In the genomic region with DNA sequence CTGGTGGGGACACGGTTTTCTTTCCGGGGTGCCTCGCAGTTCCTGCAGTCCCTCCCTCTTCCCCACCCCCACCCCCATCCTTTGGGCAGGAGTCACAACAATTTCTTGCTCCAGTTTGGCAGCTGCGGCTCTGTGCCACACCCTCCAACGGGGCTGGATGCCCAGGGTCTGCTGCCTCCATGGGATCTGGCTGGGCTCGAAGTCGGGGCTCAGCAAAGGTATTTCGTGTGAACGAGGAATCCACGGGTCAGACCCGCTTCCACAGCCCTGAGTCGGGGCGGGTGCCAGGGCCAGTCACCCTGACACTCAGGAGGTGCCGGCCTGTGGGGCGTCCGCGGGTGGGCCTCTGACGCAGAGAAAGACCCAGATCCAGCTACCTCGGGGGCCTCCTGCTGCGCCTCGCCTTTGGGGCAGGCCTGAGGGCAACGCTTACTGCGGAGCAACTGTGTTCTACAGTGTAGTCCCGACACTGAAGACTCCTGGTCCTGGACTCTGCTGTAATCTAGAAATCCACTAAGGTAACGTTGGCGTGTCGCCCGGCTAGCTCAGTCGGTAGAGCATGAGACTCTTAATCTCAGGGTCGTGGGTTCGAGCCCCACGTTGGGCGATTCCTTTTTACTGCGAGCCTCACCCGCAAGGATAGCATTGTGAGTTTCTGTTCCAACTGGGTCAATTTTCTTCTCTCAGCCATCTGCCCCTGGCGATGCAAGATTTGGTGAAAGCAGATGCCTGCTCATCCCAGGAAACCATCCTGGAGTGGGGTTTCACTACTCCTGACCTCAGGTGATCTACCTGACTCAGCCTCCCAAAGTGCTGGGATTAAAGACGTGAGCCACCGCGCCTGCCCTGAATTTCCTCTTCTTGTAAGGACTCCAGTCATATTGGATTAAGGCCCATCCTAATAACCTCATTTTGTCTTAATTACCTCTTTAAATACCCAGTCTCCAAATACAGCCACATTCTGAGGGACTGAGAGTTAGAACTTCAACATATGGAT, we compare ENCODE assay signal across 1 cellular context.
TF ChIP-seq lines count a peak whose summit lies in the region.

No MANE protein-coding gene starts in this region.

TF ChIP-seq in K562, 482 proteins besides CTCF, POLR2A, EP300 and RAD21 (continued from another document and continues in another):
- TF ChIP-seq, protein P1, sequence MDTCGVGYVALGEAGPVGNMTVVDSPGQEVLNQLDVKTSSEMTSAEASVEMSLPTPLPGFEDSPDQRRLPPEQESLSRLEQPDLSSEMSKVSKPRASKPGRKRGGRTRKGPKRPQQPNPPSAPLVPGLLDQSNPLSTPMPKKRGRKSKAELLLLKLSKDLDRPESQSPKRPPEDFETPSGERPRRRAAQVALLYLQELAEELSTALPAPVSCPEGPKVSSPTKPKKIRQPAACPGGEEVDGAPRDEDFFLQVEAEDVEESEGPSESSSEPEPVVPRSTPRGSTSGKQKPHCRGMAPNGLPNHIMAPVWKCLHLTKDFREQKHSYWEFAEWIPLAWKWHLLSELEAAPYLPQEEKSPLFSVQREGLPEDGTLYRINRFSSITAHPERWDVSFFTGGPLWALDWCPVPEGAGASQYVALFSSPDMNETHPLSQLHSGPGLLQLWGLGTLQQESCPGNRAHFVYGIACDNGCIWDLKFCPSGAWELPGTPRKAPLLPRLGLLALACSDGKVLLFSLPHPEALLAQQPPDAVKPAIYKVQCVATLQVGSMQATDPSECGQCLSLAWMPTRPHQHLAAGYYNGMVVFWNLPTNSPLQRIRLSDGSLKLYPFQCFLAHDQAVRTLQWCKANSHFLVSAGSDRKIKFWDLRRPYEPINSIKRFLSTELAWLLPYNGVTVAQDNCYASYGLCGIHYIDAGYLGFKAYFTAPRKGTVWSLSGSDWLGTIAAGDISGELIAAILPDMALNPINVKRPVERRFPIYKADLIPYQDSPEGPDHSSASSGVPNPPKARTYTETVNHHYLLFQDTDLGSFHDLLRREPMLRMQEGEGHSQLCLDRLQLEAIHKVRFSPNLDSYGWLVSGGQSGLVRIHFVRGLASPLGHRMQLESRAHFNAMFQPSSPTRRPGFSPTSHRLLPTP (IDR thresholded peaks at IDR 0.05; ENCODE audit: borderline replicate concordance, extremely low read depth, insufficient read length), result peak; percentile 93
- TF ChIP-seq IFI16 (CRISPR knock-in tag; IDR thresholded peaks at IDR 0.05), result no peak
- peak in 1 of 2 experiments; percentile 72; a peak in 1 of 4 replicates for TF ChIP-seq UBTF (IDR thresholded peaks at IDR 0.05; ENCODE audit: borderline replicate concordance in 1 of 2, low read depth in 2 of 2, low read length in 2 of 2)
- no peak for TF ChIP-seq STAT5A (IDR thresholded peaks at IDR 0.05; ENCODE audit: borderline replicate concordance, low read length)
- TF ChIP-seq, protein P2, sequence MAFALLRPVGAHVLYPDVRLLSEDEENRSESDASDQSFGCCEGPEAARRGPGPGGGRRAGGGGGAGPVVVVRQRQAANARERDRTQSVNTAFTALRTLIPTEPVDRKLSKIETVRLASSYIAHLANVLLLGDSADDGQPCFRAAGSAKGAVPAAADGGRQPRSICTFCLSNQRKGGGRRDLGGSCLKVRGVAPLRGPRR (CRISPR knock-in tag; IDR thresholded peaks at IDR 0.05), result 0 out of 2 replicates have a peak, but pooled peaks have one; percentile 38
- TF ChIP-seq CREB3L1 (IDR thresholded peaks at IDR 0.05; ENCODE audit: borderline replicate concordance, low read depth), result peak; percentile 40; the same call in 1 of the 2 replicates
- TF ChIP-seq SMAD4 (CRISPR knock-in tag; conservative IDR thresholded peaks at IDR 0.05), result no peak
- no peak for TF ChIP-seq KHSRP (IDR thresholded peaks at IDR 0.05)
- TF ChIP-seq BDP1 (IDR thresholded peaks at IDR 0.05; ENCODE audit: insufficient read depth, insufficient read length), result peak; percentile 58
- TF ChIP-seq SAP30 (IDR thresholded peaks at IDR 0.05; ENCODE audit: borderline replicate concordance, insufficient read depth, low read depth, low read length, poor library complexity, severe bottlenecking), result peak; percentile 56
- TF ChIP-seq ZNF707 (CRISPR knock-in tag; conservative IDR thresholded peaks at IDR 0.05), result no peak
- TF ChIP-seq NFYB (IDR thresholded peaks at IDR 0.05; ENCODE audit: extremely low read depth, insufficient read length), result no peak
- TF ChIP-seq ZFP36 (IDR thresholded peaks at IDR 0.05; ENCODE audit: low read depth, low read length, partially characterized antibody), result peak; percentile 15
- no peak for TF ChIP-seq ZC3H11A (IDR thresholded peaks at IDR 0.05; ENCODE audit: low read depth, low read length)
- no peak for TF ChIP-seq ZBTB11 (CRISPR knock-in tag; IDR thresholded peaks at IDR 0.05)
- TF ChIP-seq, protein P3, sequence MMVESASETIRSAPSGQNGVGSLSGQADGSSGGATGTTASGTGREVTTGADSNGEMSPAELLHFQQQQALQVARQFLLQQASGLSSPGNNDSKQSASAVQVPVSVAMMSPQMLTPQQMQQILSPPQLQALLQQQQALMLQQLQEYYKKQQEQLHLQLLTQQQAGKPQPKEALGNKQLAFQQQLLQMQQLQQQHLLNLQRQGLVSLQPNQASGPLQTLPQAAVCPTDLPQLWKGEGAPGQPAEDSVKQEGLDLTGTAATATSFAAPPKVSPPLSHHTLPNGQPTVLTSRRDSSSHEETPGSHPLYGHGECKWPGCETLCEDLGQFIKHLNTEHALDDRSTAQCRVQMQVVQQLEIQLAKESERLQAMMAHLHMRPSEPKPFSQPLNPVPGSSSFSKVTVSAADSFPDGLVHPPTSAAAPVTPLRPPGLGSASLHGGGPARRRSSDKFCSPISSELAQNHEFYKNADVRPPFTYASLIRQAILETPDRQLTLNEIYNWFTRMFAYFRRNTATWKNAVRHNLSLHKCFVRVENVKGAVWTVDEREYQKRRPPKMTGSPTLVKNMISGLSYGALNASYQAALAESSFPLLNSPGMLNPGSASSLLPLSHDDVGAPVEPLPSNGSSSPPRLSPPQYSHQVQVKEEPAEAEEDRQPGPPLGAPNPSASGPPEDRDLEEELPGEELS (CRISPR knock-in tag; IDR thresholded peaks at IDR 0.05; ENCODE audit: borderline replicate concordance), result 0 out of 2 replicates have a peak, but pooled peaks have one; percentile 35
- TF ChIP-seq KDM5B (IDR thresholded peaks at IDR 0.05; ENCODE audit: insufficient replicate concordance, low read depth, low read length), result peak; percentile 45
- TF ChIP-seq FIP1L1 (IDR thresholded peaks at IDR 0.05; ENCODE audit: low read depth, low read length, poor library complexity, severe bottlenecking), result peak; percentile 0
- no peak for TF ChIP-seq SAFB2 (IDR thresholded peaks at IDR 0.05; ENCODE audit: borderline replicate concordance, low read depth, low read length, severe bottlenecking)
- TF ChIP-seq ZNF140 (CRISPR knock-in tag; IDR thresholded peaks at IDR 0.05), result no peak
- TF ChIP-seq FOSL1 (tag; conservative IDR thresholded peaks at IDR 0.05), result peak; percentile 37; the same call in 1 of the 2 replicates
- TF ChIP-seq NEUROD1 (IDR thresholded peaks at IDR 0.05; ENCODE audit: borderline replicate concordance, low read depth, low read length, partially characterized antibody), result peak; percentile 47
- TF ChIP-seq CTBP1 (IDR thresholded peaks at IDR 0.05; ENCODE audit: borderline replicate concordance), result peak; percentile 54; the same call in 1 of the 2 replicates
- no peak for TF ChIP-seq GTF2E2 (tag; IDR thresholded peaks at IDR 0.05)
- TF ChIP-seq NCOA6 (IDR thresholded peaks at IDR 0.05), result no peak
- peak in 1 of 2 experiments; percentile 86; a peak in 2 of 4 replicates for TF ChIP-seq ARNT (IDR thresholded peaks at IDR 0.05)
- no peak; the same call in 1 of the 2 replicates for TF ChIP-seq EGR1 (conservative IDR thresholded peaks at IDR 0.05)
- peak; percentile 45; the same call in 1 of the 2 replicates for TF ChIP-seq RNF2 (IDR thresholded peaks at IDR 0.05)
- TF ChIP-seq GABPB1 (CRISPR knock-in tag; IDR thresholded peaks at IDR 0.05), result no peak
- no peak for TF ChIP-seq CC2D1A (IDR thresholded peaks at IDR 0.05)
- peak; percentile 55 for TF ChIP-seq MYC (IDR thresholded peaks at IDR 0.05; ENCODE audit: low read depth, low read length)
- TF ChIP-seq MYC (CRISPR knock-in tag; IDR thresholded peaks at IDR 0.05; ENCODE audit: borderline replicate concordance, low read depth), result no peak
- peak in 1 of 2 experiments; percentile 77; a peak in 1 of 3 replicates for TF ChIP-seq CBX3 (IDR thresholded peaks at IDR 0.05; ENCODE audit: borderline replicate concordance in 1 of 2, low read length in 2 of 2)
- peak; percentile 52; the same call in 1 of the 2 replicates for TF ChIP-seq RFX5 (IDR thresholded peaks at IDR 0.05; ENCODE audit: low read depth, low read length)
- TF ChIP-seq TOE1 (IDR thresholded peaks at IDR 0.05; ENCODE audit: borderline replicate concordance), result peak; percentile 46; the same call in 1 of the 2 replicates
- TF ChIP-seq TOE1 (CRISPR knock-in tag; IDR thresholded peaks at IDR 0.05; ENCODE audit: borderline replicate concordance, low read depth), result no peak
- TF ChIP-seq, protein P4, sequence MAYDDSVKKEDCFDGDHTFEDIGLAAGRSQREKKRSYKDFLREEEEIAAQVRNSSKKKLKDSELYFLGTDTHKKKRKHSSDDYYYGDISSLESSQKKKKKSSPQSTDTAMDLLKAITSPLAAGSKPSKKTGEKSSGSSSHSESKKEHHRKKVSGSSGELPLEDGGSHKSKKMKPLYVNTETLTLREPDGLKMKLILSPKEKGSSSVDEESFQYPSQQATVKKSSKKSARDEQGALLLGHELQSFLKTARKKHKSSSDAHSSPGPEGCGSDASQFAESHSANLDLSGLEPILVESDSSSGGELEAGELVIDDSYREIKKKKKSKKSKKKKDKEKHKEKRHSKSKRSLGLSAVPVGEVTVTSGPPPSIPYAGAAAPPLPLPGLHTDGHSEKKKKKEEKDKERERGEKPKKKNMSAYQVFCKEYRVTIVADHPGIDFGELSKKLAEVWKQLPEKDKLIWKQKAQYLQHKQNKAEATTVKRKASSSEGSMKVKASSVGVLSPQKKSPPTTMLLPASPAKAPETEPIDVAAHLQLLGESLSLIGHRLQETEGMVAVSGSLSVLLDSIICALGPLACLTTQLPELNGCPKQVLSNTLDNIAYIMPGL (CRISPR knock-in tag; IDR thresholded peaks at IDR 0.05), result peak; percentile 93; the same call in 1 of the 2 replicates
- 0 out of 2 replicates have a peak, but pooled peaks have one; percentile 47 for TF ChIP-seq XRCC5 (IDR thresholded peaks at IDR 0.05; ENCODE audit: low read depth, low read length)
